Comparison of ENCODE assay signal across 28 cellular contexts in genomic region chr14:100780646-100781355, GRCh38. TPM values are rescaled to one million over a fixed set of nuclear protein-coding genes. Genes with fewer than 3 reads are reported as not detected.
DNase-seq lines count a peak whose midpoint lies in the region; ATAC-seq and TF ChIP-seq lines count a peak whose summit lies in the region.
"Had no signal": no experiment of that assay in that cellular context is flagged by ENCODE, and none has a peak within 500 bp of the region (broad histone marks: within the 10 kb centered on the region; RNA-seq: fewer than 3 reads in every experiment).

No MANE protein-coding gene starts in this region.

- peak; percentile 13 for DNase-seq in activated naive CD8-positive, alpha-beta T cell treated with anti-CD3 and anti-CD28 coated beads, Interleukin-2, amount 10 ng/mL, durations not matched to agents 7 days and 5 days
- DNase-seq in activated naive CD8-positive, alpha-beta T cell treated with anti-CD3 and anti-CD28 coated beads, Interleukin-2, amount 50 U/mL, for 24 hours = no peak
- peak; percentile 31 for DNase-seq in ecto neural progenitor cell (ENCODE audit: low spot score)
- DNase-seq in neural progenitor cell (ENCODE audit: low spot score) = no peak
- peak; percentile 45 for DNase-seq in type B pancreatic cell (ENCODE audit: extremely low spot score, unreplicated experiment)
- no peak for DNase-seq in GM03348 (ENCODE audit: low spot score)
- DNase-seq: activated CD4-positive, alpha-beta T cell treated with anti-CD3 and anti-CD28 coated beads, Interleukin-2, amount 50 U/mL, for 1 hour; activated naive CD4-positive, alpha-beta T cell treated with anti-CD3 and anti-CD28 coated beads, Interleukin-2, amount 50 U/mL, for 16 hours; Calu3; DND-41; Karpas-422; left cardiac atrium; NCI-H1930; NCI-H524 treated with DMSO at 0.1 percent for 48 hours; SK-N-SH; stimulated activated naive B cell treated with anti-CD40 and anti-IgM and Interleukin-4, amounts not matched to agents 10 μg/mL and 1 μg/mL and 100 μg/mL, for 72 hours had no signal

- no peak overlapping the region for H3K27ac Mint-ChIP-seq in activated naive CD8-positive, alpha-beta T cell treated with anti-CD3 and anti-CD28 coated beads, Interleukin-2, amount 10 ng/mL, durations not matched to agents 7 days and 5 days
- no peak overlapping the region for H3K27ac Mint-ChIP-seq in activated naive CD8-positive, alpha-beta T cell treated with anti-CD3 and anti-CD28 coated beads, Interleukin-2, amount 50 U/mL, for 24 hours
- peak overlapping the region; percentile 89 for H3K27ac Mint-ChIP-seq in neural progenitor cell
- no peak overlapping the region for H3K27ac Mint-ChIP-seq in type B pancreatic cell
- H3K27ac Mint-ChIP-seq: memory B cell; stimulated activated naive B cell treated with anti-CD40 and anti-IgM and Interleukin-4, amounts not matched to agents 10 μg/mL and 1 μg/mL and 100 μg/mL, for 72 hours; WTC11 had no signal

- H3K4me1 ChIP-seq in neural progenitor cell = peaks cover 26% of the 10 kb centered on the region
- H3K4me1 ChIP-seq: gastroesophageal sphincter, HAP-1, prostate gland had no signal

- no peaks in the 10 kb centered on the region for H3K9me3 ChIP-seq in neural progenitor cell (ENCODE audit: low read depth)
- H3K9me3 ChIP-seq: gastroesophageal sphincter, HAP-1, neutrophil, prostate gland, SK-N-SH had no signal

- H3K27me3 ChIP-seq in neural progenitor cell = no peaks in the 10 kb centered on the region
- H3K27me3 ChIP-seq: gastroesophageal sphincter, hepatocyte, neutrophil had no signal

- peaks cover 3% of the 10 kb centered on the region for H3K27me3 Mint-ChIP-seq in activated naive CD8-positive, alpha-beta T cell treated with anti-CD3 and anti-CD28 coated beads, Interleukin-2, amount 10 ng/mL, durations not matched to agents 7 days and 5 days
- no peaks in the 10 kb centered on the region for H3K27me3 Mint-ChIP-seq in activated naive CD8-positive, alpha-beta T cell treated with anti-CD3 and anti-CD28 coated beads, Interleukin-2, amount 50 U/mL, for 24 hours
- peaks cover 48% of the 10 kb centered on the region for H3K27me3 Mint-ChIP-seq in neural progenitor cell (ENCODE audit: insufficient read depth, low read depth)
- H3K27me3 Mint-ChIP-seq in type B pancreatic cell = peaks cover 37% of the 10 kb centered on the region

- H2AFZ ChIP-seq in neural progenitor cell (replicated peaks) = no peak overlapping the region
- H2AFZ ChIP-seq: hepatocyte had no signal

- H4K20me1 ChIP-seq in neural progenitor cell (ENCODE audit: low read depth) = no peaks in the 10 kb centered on the region

- peaks cover 24% of the 10 kb centered on the region for H3F3A ChIP-seq in neural progenitor cell (ENCODE audit: low read depth)

- H3K79me2 ChIP-seq in neural progenitor cell (ENCODE audit: low read depth) = no peaks in the 10 kb centered on the region
- H3K79me2 ChIP-seq: hepatocyte had no signal

- no peak overlapping the region for H3K4me3 ChIP-seq in neural progenitor cell
- H3K4me3 ChIP-seq: gastroesophageal sphincter, HAP-1, hepatocyte, prostate gland had no signal

- H3K27ac ChIP-seq in neural progenitor cell = no peak overlapping the region
- H3K27ac ChIP-seq: gastroesophageal sphincter, hepatocyte, HL-60, neutrophil, prostate gland had no signal

- H3K9me3 Mint-ChIP-seq in activated naive CD8-positive, alpha-beta T cell treated with anti-CD3 and anti-CD28 coated beads, Interleukin-2, amount 10 ng/mL, durations not matched to agents 7 days and 5 days = no peaks in the 10 kb centered on the region
- no peaks in the 10 kb centered on the region for H3K9me3 Mint-ChIP-seq in activated naive CD8-positive, alpha-beta T cell treated with anti-CD3 and anti-CD28 coated beads, Interleukin-2, amount 50 U/mL, for 24 hours
- H3K9me3 Mint-ChIP-seq in neural progenitor cell = no peaks in the 10 kb centered on the region
- H3K9me3 Mint-ChIP-seq in type B pancreatic cell = no peaks in the 10 kb centered on the region
- H3K9me3 Mint-ChIP-seq: stimulated activated naive B cell treated with anti-CD40 and anti-IgM and Interleukin-4, amounts not matched to agents 10 μg/mL and 1 μg/mL and 100 μg/mL, for 72 hours; WTC11 had no signal

- POLR2A ChIA-PET in activated naive CD8-positive, alpha-beta T cell treated with anti-CD3 and anti-CD28 coated beads, Interleukin-2, amount 10 ng/mL, durations not matched to agents 7 days and 5 days (lab: Charles Lee) = no interaction called here

- H3K36me3 ChIP-seq in neural progenitor cell = no peaks in the 10 kb centered on the region
- H3K36me3 ChIP-seq: gastroesophageal sphincter, HAP-1, neutrophil, prostate gland had no signal

- no peak overlapping the region for H3K4me2 ChIP-seq in neural progenitor cell
- H3K4me2 ChIP-seq: hepatocyte, SK-N-SH had no signal

- no peak for ATAC-seq in activated naive CD8-positive, alpha-beta T cell treated with anti-CD3 and anti-CD28 coated beads, Interleukin-2, amount 10 ng/mL, durations not matched to agents 7 days and 5 days (ENCODE audit: low read depth)
- no peak for ATAC-seq in activated naive CD8-positive, alpha-beta T cell treated with anti-CD3 and anti-CD28 coated beads, Interleukin-2, amount 50 U/mL, for 24 hours
- ATAC-seq in GM18519 (IDR thresholded peaks at IDR 0.05; ENCODE audit: low FRiP score, unreplicated experiment) = no peak
- no peak for ATAC-seq in GM21619 (IDR thresholded peaks at IDR 0.05; ENCODE audit: unreplicated experiment)
- ATAC-seq: gastroesophageal sphincter; left cardiac atrium; stimulated activated naive B cell treated with anti-CD40 and anti-IgM and Interleukin-4, amounts not matched to agents 10 μg/mL and 1 μg/mL and 100 μg/mL, for 72 hours; WTC11 had no signal

- no peaks in the 10 kb centered on the region for H3K36me3 Mint-ChIP-seq in activated naive CD8-positive, alpha-beta T cell treated with anti-CD3 and anti-CD28 coated beads, Interleukin-2, amount 10 ng/mL, durations not matched to agents 7 days and 5 days
- H3K36me3 Mint-ChIP-seq in activated naive CD8-positive, alpha-beta T cell treated with anti-CD3 and anti-CD28 coated beads, Interleukin-2, amount 50 U/mL, for 24 hours (ENCODE audit: low read depth) = no peaks in the 10 kb centered on the region
- H3K36me3 Mint-ChIP-seq in neural progenitor cell (no peaks in the 10 kb centered on the region), type B pancreatic cell (no peaks in the 10 kb centered on the region)
- H3K36me3 Mint-ChIP-seq: memory B cell; stimulated activated naive B cell treated with anti-CD40 and anti-IgM and Interleukin-4, amounts not matched to agents 10 μg/mL and 1 μg/mL and 100 μg/mL, for 72 hours; WTC11 had no signal

- H3K4me3 Mint-ChIP-seq in activated naive CD8-positive, alpha-beta T cell treated with anti-CD3 and anti-CD28 coated beads, Interleukin-2, amount 10 ng/mL, durations not matched to agents 7 days and 5 days = no peak overlapping the region
- no peak overlapping the region for H3K4me3 Mint-ChIP-seq in activated naive CD8-positive, alpha-beta T cell treated with anti-CD3 and anti-CD28 coated beads, Interleukin-2, amount 50 U/mL, for 24 hours
- H3K4me3 Mint-ChIP-seq in neural progenitor cell = no peak overlapping the region
- no peak overlapping the region for H3K4me3 Mint-ChIP-seq in type B pancreatic cell
- H3K4me3 Mint-ChIP-seq: memory B cell; stimulated activated naive B cell treated with anti-CD40 and anti-IgM and Interleukin-4, amounts not matched to agents 10 μg/mL and 1 μg/mL and 100 μg/mL, for 72 hours; WTC11 had no signal

- TF ChIP-seq CTCF in neural progenitor cell (IDR thresholded peaks at IDR 0.05) = no peak
- TF ChIP-seq CTCF in type B pancreatic cell (conservative IDR thresholded peaks at IDR 0.05) = no peak

- no peak overlapping the region for H3K9ac ChIP-seq in neural progenitor cell
- H3K9ac ChIP-seq: SK-N-SH had no signal

- H3K4me1 Mint-ChIP-seq in activated naive CD8-positive, alpha-beta T cell treated with anti-CD3 and anti-CD28 coated beads, Interleukin-2, amount 10 ng/mL, durations not matched to agents 7 days and 5 days = no peaks in the 10 kb centered on the region
- no peaks in the 10 kb centered on the region for H3K4me1 Mint-ChIP-seq in activated naive CD8-positive, alpha-beta T cell treated with anti-CD3 and anti-CD28 coated beads, Interleukin-2, amount 50 U/mL, for 24 hours
- H3K4me1 Mint-ChIP-seq in neural progenitor cell (peaks cover 67% of the 10 kb centered on the region), type B pancreatic cell (ENCODE audit: unreplicated experiment) (peaks cover 52% of the 10 kb centered on the region)
- H3K4me1 Mint-ChIP-seq: memory B cell; stimulated activated naive B cell treated with anti-CD40 and anti-IgM and Interleukin-4, amounts not matched to agents 10 μg/mL and 1 μg/mL and 100 μg/mL, for 72 hours; WTC11 had no signal

RNA-seq across cellular contexts. Expression of gene MEG3, which starts 45.1 kb away (rescaled TPM):
- not detected for total RNA-seq in activated naive CD8-positive, alpha-beta T cell treated with anti-CD3 and anti-CD28 coated beads, Interleukin-2, amount 10 ng/mL, durations not matched to agents 7 days and 5 days
- total RNA-seq in neural progenitor cell (ENCODE audit: low replicate concordance) (7.3 and 10.6 TPM in 2 replicates), type B pancreatic cell (ENCODE audit: low replicate concordance) (0.68 and 0.74 TPM in 2 replicates)
- total RNA-seq: A172; Calu3; hepatocyte; T-helper 1 cell treated with Interleukin-12 subunit alpha and Interleukin-12 subunit beta and Interleukin-4 antibody, amounts not matched to agents 30 ng/mL and 1 ng/mL, for 36 hours had no signal

RNA-seq across cellular contexts. Expression of gene DLK1, which starts 54.1 kb away (rescaled TPM):
- not detected for total RNA-seq in activated naive CD8-positive, alpha-beta T cell treated with anti-CD3 and anti-CD28 coated beads, Interleukin-2, amount 10 ng/mL, durations not matched to agents 7 days and 5 days
- total RNA-seq in neural progenitor cell (ENCODE audit: low replicate concordance) (312 and 1,018 TPM in 2 replicates), type B pancreatic cell (ENCODE audit: low replicate concordance) (149 and 405 TPM in 2 replicates)
- total RNA-seq: A172; Calu3; gastroesophageal sphincter; T-helper 1 cell treated with Interleukin-12 subunit alpha and Interleukin-12 subunit beta and Interleukin-4 antibody, amounts not matched to agents 30 ng/mL and 1 ng/mL, for 36 hours had no signal

Comparison
In these comparisons a context has a peak if more than half of its experiments do, and no peak if none do; other contexts are left out.
1. DNase-seq: peak in activated naive CD8-positive, alpha-beta T cell treated with anti-CD3 and anti-CD28 coated beads, Interleukin-2, amount 10 ng/mL, durations not matched to agents 7 days and 5 days (single experiment), ecto neural progenitor cell (single experiment) and type B pancreatic cell (single experiment); none in activated naive CD8-positive, alpha-beta T cell treated with anti-CD3 and anti-CD28 coated beads, Interleukin-2, amount 50 U/mL, for 24 hours (single experiment), neural progenitor cell (single experiment) and GM03348 (single experiment).
2. RNA of gene DLK1, which starts 54.1 kb away (total RNA-seq): 312 to 1,018 TPM in neural progenitor cell and 149 to 405 TPM in type B pancreatic cell; not detected in activated naive CD8-positive, alpha-beta T cell treated with anti-CD3 and anti-CD28 coated beads, Interleukin-2, amount 10 ng/mL, durations not matched to agents 7 days and 5 days; every median in the first group is over 100 times any median in the second.